In the genomic region with DNA sequence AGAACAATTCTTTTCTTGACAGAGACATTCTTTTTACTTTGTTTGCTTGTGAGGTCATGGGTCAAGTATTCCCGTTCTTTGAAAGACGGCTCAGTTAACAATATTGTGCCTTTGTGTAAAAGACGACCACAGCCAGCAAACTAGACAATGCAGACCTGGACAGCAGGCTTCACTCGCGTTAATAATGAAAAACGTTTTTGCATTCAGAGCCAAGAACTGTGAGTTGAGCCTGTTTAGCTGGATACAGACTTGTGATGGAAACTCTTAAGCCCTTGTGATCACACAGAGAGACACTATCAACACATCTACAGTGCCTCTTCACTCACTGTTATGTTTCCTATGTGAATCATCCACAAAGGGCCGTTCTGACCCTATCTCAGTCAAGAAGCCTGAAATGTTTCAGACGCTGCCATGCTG, we compare ENCODE assay signal across 20 cellular contexts. TPM values are rescaled to one million over a fixed set of nuclear protein-coding genes. Genes with fewer than 3 reads are reported as not detected.
DNase-seq lines count a peak whose midpoint lies in the region; ATAC-seq and TF ChIP-seq lines count a peak whose summit lies in the region.
"Had no signal": no experiment of that assay in that cellular context is flagged by ENCODE, and none has a peak within 500 bp of the region (broad histone marks: within the 10 kb centered on the region; RNA-seq: fewer than 3 reads in every experiment).

No MANE protein-coding gene starts in this region.

- H3K36me3 Mint-ChIP-seq in endothelial cell (ENCODE audit: low read depth, unreplicated experiment), result peaks cover 16% of the 10 kb centered on the region
- H3K36me3 Mint-ChIP-seq: IgD-negative memory B cell had no signal

- H3K9ac ChIP-seq in HUES48 (ENCODE audit: low read depth, low read length), result no peak overlapping the region
- H3K9ac ChIP-seq: BLaER1 treated with 17β-estradiol and CSF1 and Interleukin-3, amounts not matched to agents 10 nM and 100 nM had no signal

- H3K4me3 ChIP-seq in HUES48 (ENCODE audit: low read depth, low read length) (no peak overlapping the region), neuron (ENCODE audit: low read length) (no peak overlapping the region)
- H3K4me3 ChIP-seq: BLaER1 treated with 17β-estradiol and CSF1 and Interleukin-3, amounts not matched to agents 10 nM and 100 nM; upper lobe of left lung had no signal

- DNase-seq in NCI-H748 treated with DMSO at 0.1 percent for 48 hours (lab: John Stamatoyannopoulos, UW) (peak; percentile 68), dermis blood vessel endothelial cell (peak; percentile 82), endothelial cell (ENCODE audit: low spot score) (no peak)
- DNase-seq in activated CD8-positive, alpha-beta memory T cell treated with anti-CD3 and anti-CD28 coated beads for 24 hours, result no peak
- DNase-seq: activated CD4-positive, alpha-beta T cell treated with anti-CD3 and anti-CD28 coated beads for 1 hour; activated naive CD4-positive, alpha-beta T cell treated with anti-CD3 and anti-CD28 coated beads for 36 hours; DMS153; HFFc6; left cardiac atrium; NCI-H2107; small intestine; T-helper 17 cell; upper lobe of left lung had no signal

- no peaks in the 10 kb centered on the region for H3K9me3 Mint-ChIP-seq in endothelial cell (ENCODE audit: unreplicated experiment)
- H3K9me3 Mint-ChIP-seq: activated naive CD4-positive, alpha-beta T cell treated with anti-CD3 and anti-CD28 coated beads for 36 hours; HFFc6; IgD-negative memory B cell had no signal

- peaks cover 24% of the 10 kb centered on the region for H3K4me1 Mint-ChIP-seq in endothelial cell (ENCODE audit: unreplicated experiment)
- H3K4me1 Mint-ChIP-seq: IgD-negative memory B cell had no signal

- peak overlapping the region; percentile 7 for H2AFZ ChIP-seq in neuron (ENCODE audit: low read depth, low read length)

- H3K36me3 ChIP-seq in HUES48 (ENCODE audit: control insufficient read depth, insufficient read depth, low read length) (no peaks in the 10 kb centered on the region), neuron (ENCODE audit: insufficient read depth, low read length) (no peaks in the 10 kb centered on the region)

- H3K27me3 ChIP-seq in HUES48 (ENCODE audit: control insufficient read depth, insufficient read depth, low read length) (no peaks in the 10 kb centered on the region), neuron (ENCODE audit: insufficient read depth, low read length) (no peaks in the 10 kb centered on the region)
- H3K27me3 ChIP-seq: BLaER1 treated with 17β-estradiol and CSF1 and Interleukin-3, amounts not matched to agents 10 nM and 100 nM; upper lobe of left lung had no signal

- no peak for ATAC-seq in GM21786 (IDR thresholded peaks at IDR 0.05; ENCODE audit: unreplicated experiment)
- no peak for ATAC-seq in GM19351 (IDR thresholded peaks at IDR 0.05; ENCODE audit: unreplicated experiment)
- ATAC-seq: left cardiac atrium, Right ventricle myocardium inferior, T-helper 17 cell had no signal

- H3K4me1 ChIP-seq in HUES48 (ENCODE audit: control insufficient read depth, insufficient read depth, low read length) (peaks cover 15% of the 10 kb centered on the region), neuron (ENCODE audit: insufficient read depth, low read length) (peaks cover 22% of the 10 kb centered on the region)

- H3K9me3 ChIP-seq in HUES48 (ENCODE audit: control insufficient read depth, insufficient read depth, low read length) (no peaks in the 10 kb centered on the region), neuron (ENCODE audit: low read length) (no peaks in the 10 kb centered on the region)
- H3K9me3 ChIP-seq: BLaER1 treated with 17β-estradiol and CSF1 and Interleukin-3, amounts not matched to agents 10 nM and 100 nM; upper lobe of left lung had no signal

- no peak for TF ChIP-seq CTCF in endothelial cell (IDR thresholded peaks at IDR 0.05; ENCODE audit: unreplicated experiment)

- no peak overlapping the region for H3K4me3 Mint-ChIP-seq in endothelial cell (ENCODE audit: unreplicated experiment)
- H3K4me3 Mint-ChIP-seq: activated naive CD4-positive, alpha-beta T cell treated with anti-CD3 and anti-CD28 coated beads for 36 hours; HFFc6; IgD-negative memory B cell; T-helper 17 cell had no signal

- H3K27me3 Mint-ChIP-seq in endothelial cell (ENCODE audit: unreplicated experiment), result no peaks in the 10 kb centered on the region
- H3K27me3 Mint-ChIP-seq: T-helper 17 cell had no signal

- no peak overlapping the region for H3K27ac Mint-ChIP-seq in endothelial cell (ENCODE audit: unreplicated experiment)
- H3K27ac Mint-ChIP-seq: activated naive CD4-positive, alpha-beta T cell treated with anti-CD3 and anti-CD28 coated beads for 36 hours; HFFc6; IgD-negative memory B cell; T-helper 17 cell had no signal

- H3K27ac ChIP-seq in HUES48 (ENCODE audit: low read depth, low read length), result peak overlapping the region; percentile 70
- H3K27ac ChIP-seq: BLaER1 treated with 17β-estradiol and CSF1 and Interleukin-3, amounts not matched to agents 10 nM and 100 nM; upper lobe of left lung had no signal

RNA-seq across cellular contexts. Expression of gene CMTM7, which starts 37.3 kb away (rescaled TPM):
- total RNA-seq in dermis blood vessel endothelial cell, result 19.1 and 31.3 TPM in 2 replicates
- 54.4 TPM for total RNA-seq in endothelial cell (ENCODE audit: unreplicated experiment)

Comparison
In these comparisons a context has a peak if more than half of its experiments do, and no peak if none do; other contexts are left out.
1. DNase-seq: peak in NCI-H748 treated with DMSO at 0.1 percent for 48 hours (single experiment) and dermis blood vessel endothelial cell (single experiment); none in endothelial cell (single experiment) and activated CD8-positive, alpha-beta memory T cell treated with anti-CD3 and anti-CD28 coated beads for 24 hours (single experiment).